ENCODE assay signal across 8 cellular contexts in the genomic region with DNA sequence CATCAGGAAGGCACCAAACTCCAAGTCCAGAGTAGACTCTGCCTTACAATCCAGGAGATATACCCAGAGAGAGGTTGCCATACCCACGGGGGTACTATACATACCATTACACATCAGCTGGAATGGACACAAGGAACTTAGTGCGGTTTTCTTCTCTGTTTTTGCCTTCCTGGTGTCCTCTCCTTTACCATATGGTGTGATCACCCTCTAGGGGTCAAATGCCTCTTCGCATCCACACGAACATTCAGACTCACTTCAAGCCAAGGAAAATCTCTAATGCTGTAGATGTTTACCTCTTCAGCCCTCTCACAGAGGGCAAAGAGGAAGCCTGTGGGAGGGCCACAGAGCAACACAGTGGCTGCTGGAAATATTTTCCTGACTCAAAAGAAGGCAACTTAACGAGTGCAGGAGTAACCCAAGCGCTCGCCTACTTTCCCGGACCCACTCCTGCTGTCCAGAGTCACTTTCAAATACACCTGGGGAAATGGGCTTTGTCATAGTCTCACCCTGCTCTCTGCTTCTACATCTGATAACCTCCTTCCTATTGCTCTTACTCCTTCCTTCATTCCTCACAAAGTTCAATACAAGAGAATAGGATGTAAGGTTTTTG.
DNase-seq lines count a peak whose midpoint lies in the region; ATAC-seq, FAIRE-seq and TF ChIP-seq lines count a peak whose summit lies in the region.

No MANE protein-coding gene starts in this region.

- no peak for FAIRE-seq in RCC 7860 (lab: Jason Lieb, UNC)

- no peak overlapping the region for H3K4me3 ChIP-seq in fibroblast of villous mesenchyme (ENCODE audit: low read depth, low read length)

- ATAC-seq in GM19455 (IDR thresholded peaks at IDR 0.05; ENCODE audit: unreplicated experiment) (no peak), HG02588 (IDR thresholded peaks at IDR 0.05; ENCODE audit: unreplicated experiment) (no peak)

- peak; percentile 7 for DNase-seq in NCI-H1105 treated with DMSO at 0.1 percent for 48 hours (lab: John Stamatoyannopoulos, UW)
- DNase-seq in NCI-H1105 (lab: John Stamatoyannopoulos, UW): no peak
- peak; percentile 20 for DNase-seq in RCC 7860 (ENCODE audit: low spot score)
- DNase-seq in fibroblast of villous mesenchyme (ENCODE audit: low read depth): peak; percentile 72
- DNase-seq in renal cortical epithelial cell (ENCODE audit: low read depth): peak; percentile 41
- no peak for DNase-seq in NCI-H446 treated with DMSO at 0.1 percent for 48 hours (lab: John Stamatoyannopoulos, UW)

- peak; percentile 77 for TF ChIP-seq CTCF in fibroblast of villous mesenchyme (IDR thresholded peaks at IDR 0.05; ENCODE audit: insufficient read depth, low read depth, low read length)

Comparison
In these comparisons a context has a peak if more than half of its experiments do, and no peak if none do; other contexts are left out.
1. DNase-seq: peak in NCI-H1105 treated with DMSO at 0.1 percent for 48 hours (single experiment), RCC 7860 (single experiment), fibroblast of villous mesenchyme (single experiment) and renal cortical epithelial cell (single experiment); none in NCI-H1105 (single experiment) and NCI-H446 treated with DMSO at 0.1 percent for 48 hours (single experiment).